ENCODE assay signal across 1 cellular context in genomic region chr3:14461748-14462324, GRCh38.
TF ChIP-seq lines count a peak whose summit lies in the region.

No MANE protein-coding gene starts in this region.

TF ChIP-seq in HepG2, 621 proteins besides CTCF, POLR2A, EP300 and RAD21 (continued from another document and continues in another):
- TF ChIP-seq, protein P1, sequence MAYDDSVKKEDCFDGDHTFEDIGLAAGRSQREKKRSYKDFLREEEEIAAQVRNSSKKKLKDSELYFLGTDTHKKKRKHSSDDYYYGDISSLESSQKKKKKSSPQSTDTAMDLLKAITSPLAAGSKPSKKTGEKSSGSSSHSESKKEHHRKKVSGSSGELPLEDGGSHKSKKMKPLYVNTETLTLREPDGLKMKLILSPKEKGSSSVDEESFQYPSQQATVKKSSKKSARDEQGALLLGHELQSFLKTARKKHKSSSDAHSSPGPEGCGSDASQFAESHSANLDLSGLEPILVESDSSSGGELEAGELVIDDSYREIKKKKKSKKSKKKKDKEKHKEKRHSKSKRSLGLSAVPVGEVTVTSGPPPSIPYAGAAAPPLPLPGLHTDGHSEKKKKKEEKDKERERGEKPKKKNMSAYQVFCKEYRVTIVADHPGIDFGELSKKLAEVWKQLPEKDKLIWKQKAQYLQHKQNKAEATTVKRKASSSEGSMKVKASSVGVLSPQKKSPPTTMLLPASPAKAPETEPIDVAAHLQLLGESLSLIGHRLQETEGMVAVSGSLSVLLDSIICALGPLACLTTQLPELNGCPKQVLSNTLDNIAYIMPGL (CRISPR knock-in tag; IDR thresholded peaks at IDR 0.05; ENCODE audit: borderline replicate concordance in 1 of 2, low read depth in 1 of 2), result 0 out of 4 replicates have a peak, but pooled peaks have one; percentile 24 to 28
- TF ChIP-seq YY1 (IDR thresholded peaks at IDR 0.05; ENCODE audit: insufficient read depth, insufficient replicate concordance, low read depth, low read length) (peak; percentile 23), PRDM15 (CRISPR knock-in tag; IDR thresholded peaks at IDR 0.05) (no peak), PHB2 (IDR thresholded peaks at IDR 0.05; ENCODE audit: partially characterized antibody) (no peak), ZNF639 (CRISPR knock-in tag; conservative IDR thresholded peaks at IDR 0.05) (no peak), TSC22D2 (CRISPR knock-in tag; IDR thresholded peaks at IDR 0.05; ENCODE audit: borderline replicate concordance) (peak; percentile 53; the same call in 1 of the 2 replicates), SMC3 (IDR thresholded peaks at IDR 0.05; ENCODE audit: low read length) (peak; percentile 81), ZXDC (CRISPR knock-in tag; IDR thresholded peaks at IDR 0.05) (no peak), MAFK (conservative IDR thresholded peaks at IDR 0.05 in 1 of 2, IDR thresholded peaks at IDR 0.05 in 1 of 2; ENCODE audit: low read length in 2 of 2) (no peak), ZNF563 (CRISPR knock-in tag; IDR thresholded peaks at IDR 0.05) (no peak), ZFX (CRISPR knock-in tag; IDR thresholded peaks at IDR 0.05; ENCODE audit: low read depth) (0 out of 2 replicates have a peak, but pooled peaks have one; percentile 15), ZBTB14 (CRISPR knock-in tag; IDR thresholded peaks at IDR 0.05) (0 out of 2 replicates have a peak, but pooled peaks have one; percentile 37), BORCS8-MEF2B (CRISPR knock-in tag; IDR thresholded peaks at IDR 0.05) (peak; percentile 49; the same call in 1 of the 2 replicates), HOMEZ (CRISPR knock-in tag; IDR thresholded peaks at IDR 0.05; ENCODE audit: low read depth) (0 out of 2 replicates have a peak, but pooled peaks have one; percentile 23)
- TF ChIP-seq, protein P2, sequence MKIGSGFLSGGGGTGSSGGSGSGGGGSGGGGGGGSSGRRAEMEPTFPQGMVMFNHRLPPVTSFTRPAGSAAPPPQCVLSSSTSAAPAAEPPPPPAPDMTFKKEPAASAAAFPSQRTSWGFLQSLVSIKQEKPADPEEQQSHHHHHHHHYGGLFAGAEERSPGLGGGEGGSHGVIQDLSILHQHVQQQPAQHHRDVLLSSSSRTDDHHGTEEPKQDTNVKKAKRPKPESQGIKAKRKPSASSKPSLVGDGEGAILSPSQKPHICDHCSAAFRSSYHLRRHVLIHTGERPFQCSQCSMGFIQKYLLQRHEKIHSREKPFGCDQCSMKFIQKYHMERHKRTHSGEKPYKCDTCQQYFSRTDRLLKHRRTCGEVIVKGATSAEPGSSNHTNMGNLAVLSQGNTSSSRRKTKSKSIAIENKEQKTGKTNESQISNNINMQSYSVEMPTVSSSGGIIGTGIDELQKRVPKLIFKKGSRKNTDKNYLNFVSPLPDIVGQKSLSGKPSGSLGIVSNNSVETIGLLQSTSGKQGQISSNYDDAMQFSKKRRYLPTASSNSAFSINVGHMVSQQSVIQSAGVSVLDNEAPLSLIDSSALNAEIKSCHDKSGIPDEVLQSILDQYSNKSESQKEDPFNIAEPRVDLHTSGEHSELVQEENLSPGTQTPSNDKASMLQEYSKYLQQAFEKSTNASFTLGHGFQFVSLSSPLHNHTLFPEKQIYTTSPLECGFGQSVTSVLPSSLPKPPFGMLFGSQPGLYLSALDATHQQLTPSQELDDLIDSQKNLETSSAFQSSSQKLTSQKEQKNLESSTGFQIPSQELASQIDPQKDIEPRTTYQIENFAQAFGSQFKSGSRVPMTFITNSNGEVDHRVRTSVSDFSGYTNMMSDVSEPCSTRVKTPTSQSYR (CRISPR knock-in tag; IDR thresholded peaks at IDR 0.05; ENCODE audit: borderline replicate concordance), result no peak
- TF ChIP-seq, protein P3, sequence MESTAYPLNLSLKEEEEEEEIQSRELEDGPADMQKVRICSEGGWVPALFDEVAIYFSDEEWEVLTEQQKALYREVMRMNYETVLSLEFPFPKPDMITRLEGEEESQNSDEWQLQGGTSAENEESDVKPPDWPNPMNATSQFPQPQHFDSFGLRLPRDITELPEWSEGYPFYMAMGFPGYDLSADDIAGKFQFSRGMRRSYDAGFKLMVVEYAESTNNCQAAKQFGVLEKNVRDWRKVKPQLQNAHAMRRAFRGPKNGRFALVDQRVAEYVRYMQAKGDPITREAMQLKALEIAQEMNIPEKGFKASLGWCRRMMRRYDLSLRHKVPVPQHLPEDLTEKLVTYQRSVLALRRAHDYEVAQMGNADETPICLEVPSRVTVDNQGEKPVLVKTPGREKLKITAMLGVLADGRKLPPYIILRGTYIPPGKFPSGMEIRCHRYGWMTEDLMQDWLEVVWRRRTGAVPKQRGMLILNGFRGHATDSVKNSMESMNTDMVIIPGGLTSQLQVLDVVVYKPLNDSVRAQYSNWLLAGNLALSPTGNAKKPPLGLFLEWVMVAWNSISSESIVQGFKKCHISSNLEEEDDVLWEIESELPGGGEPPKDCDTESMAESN (CRISPR knock-in tag; conservative IDR thresholded peaks at IDR 0.05), result 0 out of 2 replicates have a peak, but pooled peaks have one; percentile 28
- TF ChIP-seq, protein P4, sequence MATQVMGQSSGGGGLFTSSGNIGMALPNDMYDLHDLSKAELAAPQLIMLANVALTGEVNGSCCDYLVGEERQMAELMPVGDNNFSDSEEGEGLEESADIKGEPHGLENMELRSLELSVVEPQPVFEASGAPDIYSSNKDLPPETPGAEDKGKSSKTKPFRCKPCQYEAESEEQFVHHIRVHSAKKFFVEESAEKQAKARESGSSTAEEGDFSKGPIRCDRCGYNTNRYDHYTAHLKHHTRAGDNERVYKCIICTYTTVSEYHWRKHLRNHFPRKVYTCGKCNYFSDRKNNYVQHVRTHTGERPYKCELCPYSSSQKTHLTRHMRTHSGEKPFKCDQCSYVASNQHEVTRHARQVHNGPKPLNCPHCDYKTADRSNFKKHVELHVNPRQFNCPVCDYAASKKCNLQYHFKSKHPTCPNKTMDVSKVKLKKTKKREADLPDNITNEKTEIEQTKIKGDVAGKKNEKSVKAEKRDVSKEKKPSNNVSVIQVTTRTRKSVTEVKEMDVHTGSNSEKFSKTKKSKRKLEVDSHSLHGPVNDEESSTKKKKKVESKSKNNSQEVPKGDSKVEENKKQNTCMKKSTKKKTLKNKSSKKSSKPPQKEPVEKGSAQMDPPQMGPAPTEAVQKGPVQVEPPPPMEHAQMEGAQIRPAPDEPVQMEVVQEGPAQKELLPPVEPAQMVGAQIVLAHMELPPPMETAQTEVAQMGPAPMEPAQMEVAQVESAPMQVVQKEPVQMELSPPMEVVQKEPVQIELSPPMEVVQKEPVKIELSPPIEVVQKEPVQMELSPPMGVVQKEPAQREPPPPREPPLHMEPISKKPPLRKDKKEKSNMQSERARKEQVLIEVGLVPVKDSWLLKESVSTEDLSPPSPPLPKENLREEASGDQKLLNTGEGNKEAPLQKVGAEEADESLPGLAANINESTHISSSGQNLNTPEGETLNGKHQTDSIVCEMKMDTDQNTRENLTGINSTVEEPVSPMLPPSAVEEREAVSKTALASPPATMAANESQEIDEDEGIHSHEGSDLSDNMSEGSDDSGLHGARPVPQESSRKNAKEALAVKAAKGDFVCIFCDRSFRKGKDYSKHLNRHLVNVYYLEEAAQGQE (IDR thresholded peaks at IDR 0.05; ENCODE audit: borderline replicate concordance in 1 of 2, low read depth in 1 of 2, low read length in 2 of 2), result no peak
- TF ChIP-seq, protein P5, sequence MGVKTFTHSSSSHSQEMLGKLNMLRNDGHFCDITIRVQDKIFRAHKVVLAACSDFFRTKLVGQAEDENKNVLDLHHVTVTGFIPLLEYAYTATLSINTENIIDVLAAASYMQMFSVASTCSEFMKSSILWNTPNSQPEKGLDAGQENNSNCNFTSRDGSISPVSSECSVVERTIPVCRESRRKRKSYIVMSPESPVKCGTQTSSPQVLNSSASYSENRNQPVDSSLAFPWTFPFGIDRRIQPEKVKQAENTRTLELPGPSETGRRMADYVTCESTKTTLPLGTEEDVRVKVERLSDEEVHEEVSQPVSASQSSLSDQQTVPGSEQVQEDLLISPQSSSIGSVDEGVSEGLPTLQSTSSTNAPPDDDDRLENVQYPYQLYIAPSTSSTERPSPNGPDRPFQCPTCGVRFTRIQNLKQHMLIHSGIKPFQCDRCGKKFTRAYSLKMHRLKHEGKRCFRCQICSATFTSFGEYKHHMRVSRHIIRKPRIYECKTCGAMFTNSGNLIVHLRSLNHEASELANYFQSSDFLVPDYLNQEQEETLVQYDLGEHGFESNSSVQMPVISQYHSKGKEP (CRISPR knock-in tag; IDR thresholded peaks at IDR 0.05), result no peak
